Comparison of ENCODE assay signal across 15 cellular contexts in the genomic region with DNA sequence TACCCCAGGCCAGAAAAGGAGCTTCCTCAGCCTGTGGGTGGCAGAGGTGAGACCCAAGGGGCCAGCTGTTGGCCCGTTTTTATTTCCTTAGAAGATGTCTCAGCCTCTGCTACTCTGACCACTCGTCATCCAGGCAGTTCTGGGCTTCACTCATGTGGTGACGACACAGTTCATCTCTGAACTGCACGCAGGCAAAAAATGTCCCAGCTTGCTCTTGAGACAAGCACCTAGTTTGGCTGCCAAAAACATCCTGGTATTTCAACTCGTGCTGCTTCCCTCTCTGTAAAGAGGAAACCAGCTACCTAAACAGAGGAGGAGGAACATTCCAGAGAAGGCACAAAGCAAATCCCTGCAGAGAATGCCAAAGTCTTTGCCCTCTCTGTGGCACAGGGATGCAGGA.
DNase-seq lines count a peak whose midpoint lies in the region; ATAC-seq, FAIRE-seq and TF ChIP-seq lines count a peak whose summit lies in the region.
"Had no signal": no experiment of that assay in that cellular context is flagged by ENCODE, and none has a peak within 500 bp of the region (broad histone marks: within the 10 kb centered on the region; RNA-seq: fewer than 3 reads in every experiment).

No MANE protein-coding gene starts in this region.

- H3K27ac Mint-ChIP-seq in natural killer cell treated with Interleukin-12 subunit alpha and Interleukin-12 subunit beta and Interleukin-15 and Interleukin-18, amount 100 ng/mL, for 72 hours = peak overlapping the region; percentile 71 to 72
- H3K27ac Mint-ChIP-seq: type B pancreatic cell had no signal

- TF ChIP-seq CTCF in AG10803 (conservative IDR thresholded peaks at IDR 0.05; ENCODE audit: low read length) (peak; percentile 15; the same call in 1 of the 2 replicates), GM12865 (IDR thresholded peaks at IDR 0.05; ENCODE audit: insufficient read depth, low read depth, low read length, missing control alignments) (no peak), body of pancreas (IDR thresholded peaks at IDR 0.05) (no peak), D721Med (IDR thresholded peaks at IDR 0.05; ENCODE audit: insufficient read depth, missing control alignments) (no peak)

- H3K27me3 ChIP-seq in body of pancreas = no peaks in the 10 kb centered on the region

- no peaks in the 10 kb centered on the region for H3K9me3 ChIP-seq in body of pancreas

- intact Hi-C loops in body of pancreas (cut with DNase I) = no loop called here

- no peaks in the 10 kb centered on the region for H3K9me3 Mint-ChIP-seq in natural killer cell treated with Interleukin-12 subunit alpha and Interleukin-12 subunit beta and Interleukin-15 and Interleukin-18, amount 100 ng/mL, for 72 hours
- H3K9me3 Mint-ChIP-seq: central memory CD8-positive, alpha-beta T cell; type B pancreatic cell had no signal

- TF ChIP-seq POLR2A in body of pancreas (IDR thresholded peaks at IDR 0.05) = no peak

- H3K36me3 Mint-ChIP-seq in natural killer cell treated with Interleukin-12 subunit alpha and Interleukin-12 subunit beta and Interleukin-15 and Interleukin-18, amount 100 ng/mL, for 72 hours = no peaks in the 10 kb centered on the region

- WGBS in body of pancreas, 2 donors = 50 to 61% methylated on average over 5 of the region's 5 CpGs

- DNase-seq in AG10803 (ENCODE audit: low read depth) (peak; percentile 91), GM12865 (ENCODE audit: low read depth) (peak; percentile 32), body of pancreas (peak in 3 of 4 donors; percentile 28 to 67 (median 45)), SKM-1 (lab: John Stamatoyannopoulos, UW; ENCODE audit: unreplicated experiment) (no peak), D721Med (ENCODE audit: insufficient read length, low spot score) (no peak)
- peak; percentile 76 for DNase-seq in natural killer cell treated with Interleukin-12 subunit alpha and Interleukin-12 subunit beta and Interleukin-15 and Interleukin-18, amount 100 ng/mL, for 72 hours (ENCODE audit: low spot score)
- DNase-seq: DMS 273 treated with DMSO at 0.1 percent for 48 hours, GOT3, head of caudate nucleus, NCI-H1694 treated with DMSO at 0.1 percent for 48 hours had no signal

- ATAC-seq in body of pancreas = peak; percentile 52
- ATAC-seq in natural killer cell treated with Interleukin-12 subunit alpha and Interleukin-12 subunit beta and Interleukin-15 and Interleukin-18, amount 100 ng/mL, for 72 hours = peak; percentile 49 to 68
- ATAC-seq in HG02938 (IDR thresholded peaks at IDR 0.05; ENCODE audit: unreplicated experiment) = no peak
- ATAC-seq in GM19328 (IDR thresholded peaks at IDR 0.05; ENCODE audit: unreplicated experiment) = no peak
- ATAC-seq: Panc1 had no signal

- H3K27me3 Mint-ChIP-seq in natural killer cell treated with Interleukin-12 subunit alpha and Interleukin-12 subunit beta and Interleukin-15 and Interleukin-18, amount 100 ng/mL, for 72 hours = no peaks in the 10 kb centered on the region
- H3K27me3 Mint-ChIP-seq: central memory CD8-positive, alpha-beta T cell; type B pancreatic cell had no signal

- H3K4me3 ChIP-seq in AG10803 (ENCODE audit: low read length) (no peak overlapping the region), GM12865 (ENCODE audit: low read depth, low read length) (no peak overlapping the region), body of pancreas (no peak overlapping the region)

- peak overlapping the region in 1 of 4 donors; percentile 38 for H3K27ac ChIP-seq in body of pancreas

- H3K4me1 Mint-ChIP-seq in natural killer cell treated with Interleukin-12 subunit alpha and Interleukin-12 subunit beta and Interleukin-15 and Interleukin-18, amount 100 ng/mL, for 72 hours (ENCODE audit: low read depth in 2 of 2) = peaks cover 80 to 87% of the 10 kb centered on the region in 2 donors

- H3K4me3 Mint-ChIP-seq in natural killer cell treated with Interleukin-12 subunit alpha and Interleukin-12 subunit beta and Interleukin-15 and Interleukin-18, amount 100 ng/mL, for 72 hours = peak overlapping the region; percentile 76
- H3K4me3 Mint-ChIP-seq: central memory CD8-positive, alpha-beta T cell; type B pancreatic cell had no signal

- H3K4me1 ChIP-seq in body of pancreas = no peaks in the 10 kb centered on the region

- FAIRE-seq in D721Med (lab: Jason Lieb, UNC) = no peak

- no peaks in the 10 kb centered on the region for H3K36me3 ChIP-seq in body of pancreas (replicated peaks in 1 of 2; ENCODE audit: insufficient read depth in 1 of 2, low read depth in 2 of 2)

Comparison
In these comparisons a context has a peak if more than half of its experiments do, and no peak if none do; other contexts are left out.
1. DNase-seq: peak in AG10803 (single experiment), GM12865 (single experiment), body of pancreas (3 of 4) and natural killer cell treated with Interleukin-12 subunit alpha and Interleukin-12 subunit beta and Interleukin-15 and Interleukin-18, amount 100 ng/mL, for 72 hours (single experiment); none in SKM-1 (single experiment) and D721Med (single experiment).
2. ATAC-seq: peak in body of pancreas (single experiment) and natural killer cell treated with Interleukin-12 subunit alpha and Interleukin-12 subunit beta and Interleukin-15 and Interleukin-18, amount 100 ng/mL, for 72 hours (2 of 2); none in HG02938 (single experiment) and GM19328 (single experiment).